19 cellular contexts compared by ENCODE assay signal in genomic region chr11:16279524-16279923, GRCh38.
"Had no signal": no experiment of that assay in that cellular context is flagged by ENCODE, and none has a peak within 500 bp of the region (broad histone marks: within the 10 kb centered on the region; RNA-seq: fewer than 3 reads in every experiment).

No MANE protein-coding gene starts in this region.

- ATAC-seq: effector memory CD8-positive, alpha-beta T cell; lower lobe of right lung; naive thymus-derived CD8-positive, alpha-beta T cell; stimulated activated memory B cell treated with anti-CD40 and anti-IgM and Interleukin-4, amounts not matched to agents 10 μg/mL and 1 μg/mL and 100 μg/mL, for 72 hours; stimulated activated naive CD8-positive, alpha-beta T cell treated with anti-CD3 and anti-CD28 coated beads, Interleukin-15, Interleukin-2, amounts not matched to agents 100 U/mL and 50 U/mL, for 24 hours; upper lobe of right lung had no signal

- H3K9me3 ChIP-seq: lower lobe of right lung, prostate gland, right atrium auricular region, sigmoid colon, testis, tibial artery, upper lobe of right lung, uterus had no signal

- DNase-seq: effector memory CD8-positive, alpha-beta T cell; foreskin fibroblast; hypothalamus; lower lobe of right lung; naive thymus-derived CD8-positive, alpha-beta T cell; nephron progenitor cell; sigmoid colon; stimulated activated CD4-positive, alpha-beta T cell treated with anti-CD3 and anti-CD28 coated beads, Interleukin-4, amount 100 ng/mL, for 4 hours; stimulated activated naive CD8-positive, alpha-beta T cell treated with anti-CD3 and anti-CD28 coated beads, Interleukin-15, Interleukin-2, amounts not matched to agents 100 U/mL and 50 U/mL, for 24 hours; testis; tibial artery; upper lobe of right lung; uterus had no signal

- H3K27ac ChIP-seq: coronary artery, lower lobe of right lung, prostate gland, right atrium auricular region, sigmoid colon, testis, tibial artery, upper lobe of right lung, uterus had no signal

- H3K36me3 Mint-ChIP-seq: immature natural killer cell; naive thymus-derived CD8-positive, alpha-beta T cell; stimulated activated memory B cell treated with anti-CD40 and anti-IgM and Interleukin-4, amounts not matched to agents 10 μg/mL and 1 μg/mL and 100 μg/mL, for 72 hours had no signal

- H3K4me1 Mint-ChIP-seq: naive thymus-derived CD8-positive, alpha-beta T cell; nephron progenitor cell; stimulated activated memory B cell treated with anti-CD40 and anti-IgM and Interleukin-4, amounts not matched to agents 10 μg/mL and 1 μg/mL and 100 μg/mL, for 72 hours had no signal

- FAIRE-seq: keratinocyte had no signal

- H3K36me3 ChIP-seq: lower lobe of right lung, prostate gland, right atrium auricular region, sigmoid colon, tibial artery, upper lobe of right lung, uterus had no signal

- H3K27me3 Mint-ChIP-seq: effector memory CD8-positive, alpha-beta T cell; naive thymus-derived CD8-positive, alpha-beta T cell; stimulated activated memory B cell treated with anti-CD40 and anti-IgM and Interleukin-4, amounts not matched to agents 10 μg/mL and 1 μg/mL and 100 μg/mL, for 72 hours had no signal

- H3K4me1 ChIP-seq: lower lobe of right lung, prostate gland, right atrium auricular region, sigmoid colon, testis, tibial artery, upper lobe of right lung, uterus had no signal

- H3K4me3 ChIP-seq: coronary artery, lower lobe of right lung, prostate gland, right atrium auricular region, sigmoid colon, testis, tibial artery, upper lobe of right lung, uterus had no signal

- H3K27me3 ChIP-seq: right atrium auricular region, sigmoid colon, testis, tibial artery, upper lobe of right lung, uterus had no signal

- H3K4me3 Mint-ChIP-seq: effector memory CD8-positive, alpha-beta T cell; naive thymus-derived CD8-positive, alpha-beta T cell; nephron progenitor cell; stimulated activated memory B cell treated with anti-CD40 and anti-IgM and Interleukin-4, amounts not matched to agents 10 μg/mL and 1 μg/mL and 100 μg/mL, for 72 hours had no signal

- H3K9me3 Mint-ChIP-seq: nephron progenitor cell had no signal

- H3K27ac Mint-ChIP-seq: effector memory CD8-positive, alpha-beta T cell; immature natural killer cell; naive thymus-derived CD8-positive, alpha-beta T cell; nephron progenitor cell; stimulated activated memory B cell treated with anti-CD40 and anti-IgM and Interleukin-4, amounts not matched to agents 10 μg/mL and 1 μg/mL and 100 μg/mL, for 72 hours had no signal
